ENCODE assay signal across 24 cellular contexts in genomic region chr16:47666434-47666833, GRCh38.
"Had no signal": no experiment of that assay in that cellular context is flagged by ENCODE, and none has a peak within 500 bp of the region (broad histone marks: within the 10 kb centered on the region; RNA-seq: fewer than 3 reads in every experiment).

No MANE protein-coding gene starts in this region.

- H3K4me1 ChIP-seq: esophagus squamous epithelium, gastrocnemius medialis, left lung, neural progenitor cell, psoas muscle, sigmoid colon, suprapubic skin, upper lobe of right lung, uterus had no signal

- H3K27me3 Mint-ChIP-seq: dendritic cell treated with granulocyte-macrophage colony-stimulating factor and Interleukin-4, amounts not matched to agents 40 ng/mL and 50 ng/mL, for 4 days; natural killer cell treated with Interleukin-12 subunit alpha and Interleukin-12 subunit beta and Interleukin-15 and Interleukin-18, amount 100 ng/mL, for 72 hours; stimulated activated naive CD8-positive, alpha-beta T cell treated with anti-CD3 and anti-CD28 coated beads, Interleukin-15, Interleukin-2, amounts not matched to agents 100 ng/mL and 50 ng/mL, for 24 hours had no signal

- H3K27ac Mint-ChIP-seq: dendritic cell treated with granulocyte-macrophage colony-stimulating factor and Interleukin-4, amounts not matched to agents 40 ng/mL and 50 ng/mL, for 4 days; neural progenitor cell; stimulated activated effector memory CD8-positive, alpha-beta T cell treated with anti-CD3 and anti-CD28 coated beads, Interleukin-12 subunit alpha, Interleukin-12 subunit beta, amount 100 ng/mL, for 72 hours; stimulated activated naive CD8-positive, alpha-beta T cell treated with anti-CD3 and anti-CD28 coated beads, Interleukin-15, Interleukin-2, amounts not matched to agents 100 ng/mL and 50 ng/mL, for 24 hours had no signal

- H3K4me2 ChIP-seq: neural progenitor cell had no signal

- H3K9ac ChIP-seq: neural progenitor cell had no signal

- FAIRE-seq: kidney had no signal

- H2AFZ ChIP-seq: neural progenitor cell had no signal

- H3K36me3 ChIP-seq: neural progenitor cell, uterus had no signal

- H3K4me1 Mint-ChIP-seq: neural progenitor cell had no signal

- H3K4me3 Mint-ChIP-seq: dendritic cell treated with granulocyte-macrophage colony-stimulating factor and Interleukin-4, amounts not matched to agents 40 ng/mL and 50 ng/mL, for 4 days; natural killer cell treated with Interleukin-12 subunit alpha and Interleukin-12 subunit beta and Interleukin-15 and Interleukin-18, amount 100 ng/mL, for 72 hours; neural progenitor cell; stimulated activated effector memory CD8-positive, alpha-beta T cell treated with anti-CD3 and anti-CD28 coated beads, Interleukin-12 subunit alpha, Interleukin-12 subunit beta, amount 100 ng/mL, for 72 hours; stimulated activated naive CD8-positive, alpha-beta T cell treated with anti-CD3 and anti-CD28 coated beads, Interleukin-15, Interleukin-2, amounts not matched to agents 100 ng/mL and 50 ng/mL, for 24 hours had no signal

- DNase-seq: caudate nucleus; cerebellar nuclear complex; effector CD8-positive, alpha-beta T cell; erythroblast; esophagus squamous epithelium; gastrocnemius medialis; head of caudate nucleus; kidney; left cardiac atrium; left lung; psoas muscle; right cardiac atrium; sigmoid colon; stimulated activated CD4-positive, alpha-beta T cell treated with anti-CD3 and anti-CD28 coated beads, Interleukin-2, amount 100 ng/mL, for 24 hours; stimulated activated CD4-positive, alpha-beta T cell treated with anti-CD3 and anti-CD28 coated beads, Interleukin-4, amount 100 ng/mL, for 24 hours; transverse colon; upper lobe of right lung; uterus had no signal

- H3K9me3 ChIP-seq: esophagus squamous epithelium, gastrocnemius medialis, left lung, psoas muscle, sigmoid colon, suprapubic skin, transverse colon, upper lobe of right lung, uterus had no signal

- H3K4me3 ChIP-seq: esophagus squamous epithelium, gastrocnemius medialis, left lung, neural progenitor cell, psoas muscle, sigmoid colon, suprapubic skin, transverse colon, upper lobe of right lung, uterus had no signal

- H3K27me3 ChIP-seq: esophagus squamous epithelium, gastrocnemius medialis, left lung, neural progenitor cell, sigmoid colon, suprapubic skin, transverse colon, upper lobe of right lung, uterus had no signal

- H3K27ac ChIP-seq: esophagus squamous epithelium, gastrocnemius medialis, left lung, neural progenitor cell, psoas muscle, sigmoid colon, suprapubic skin, transverse colon, upper lobe of right lung, uterus had no signal

- H3K9me3 Mint-ChIP-seq: dendritic cell treated with granulocyte-macrophage colony-stimulating factor and Interleukin-4, amounts not matched to agents 40 ng/mL and 50 ng/mL, for 4 days; natural killer cell treated with Interleukin-12 subunit alpha and Interleukin-12 subunit beta and Interleukin-15 and Interleukin-18, amount 100 ng/mL, for 72 hours; neural progenitor cell; stimulated activated effector memory CD8-positive, alpha-beta T cell treated with anti-CD3 and anti-CD28 coated beads, Interleukin-12 subunit alpha, Interleukin-12 subunit beta, amount 100 ng/mL, for 72 hours; stimulated activated naive CD8-positive, alpha-beta T cell treated with anti-CD3 and anti-CD28 coated beads, Interleukin-15, Interleukin-2, amounts not matched to agents 100 ng/mL and 50 ng/mL, for 24 hours had no signal
